In the genomic region with DNA sequence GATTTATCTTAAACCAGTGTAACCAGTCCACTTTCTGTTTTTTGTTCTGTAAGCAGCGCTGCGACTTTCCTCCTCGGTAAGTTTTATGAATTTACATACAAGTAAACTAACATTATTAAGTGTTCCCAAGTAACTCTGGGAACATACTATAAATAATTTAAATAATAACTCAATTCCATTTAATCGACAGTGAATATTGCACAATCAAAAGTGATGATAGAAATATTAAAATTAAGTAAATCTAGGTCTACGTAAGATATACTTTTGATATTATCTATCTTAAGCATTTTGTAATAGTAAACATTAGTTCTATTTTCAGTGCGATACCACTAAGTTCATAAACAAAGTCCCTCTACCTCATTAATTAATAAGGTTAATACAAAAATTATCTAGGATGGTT, we compare ENCODE assay signal across 15 cellular contexts. TPM values are rescaled to one million over a fixed set of nuclear protein-coding genes. Genes with fewer than 3 reads are reported as not detected.
DNase-seq lines count a peak whose midpoint lies in the region; ATAC-seq, FAIRE-seq and TF ChIP-seq lines count a peak whose summit lies in the region.
"Had no signal": no experiment of that assay in that cellular context is flagged by ENCODE, and none has a peak within 500 bp of the region (broad histone marks: within the 10 kb centered on the region; RNA-seq: fewer than 3 reads in every experiment).

No MANE protein-coding gene starts in this region.

- DNase-seq in astrocyte (ENCODE audit: low read depth) (no peak), mammary epithelial cell (no peak), mesenchymal stem cell (no peak), WERI-Rb-1 (no peak), omental fat pad (ENCODE audit: low spot score) (no peak)
- no peak for DNase-seq in activated naive CD4-positive, alpha-beta T cell treated with anti-CD3 and anti-CD28 coated beads, Interleukin-2, amount 50 U/mL, for 16 hours
- DNase-seq: CD8-positive, alpha-beta memory T cell; DMS 273 treated with DMSO at 0.1 percent for 48 hours; MM.1S; NCI-H1694 treated with DMSO at 0.1 percent for 48 hours; NCI-H69; PC-3 had no signal

- no peak overlapping the region for H3K4me3 ChIP-seq in astrocyte (ENCODE audit: insufficient read depth, low read depth, low read length)
- H3K4me3 ChIP-seq in mammary epithelial cell (replicated peaks in 1 of 3; ENCODE audit: insufficient read depth in 1 of 3, low read depth in 2 of 3, low read length in 3 of 3): peak overlapping the region; percentile 15 to 98 (median 95)
- H3K4me3 ChIP-seq in mesenchymal stem cell (ENCODE audit: insufficient read depth in 1 of 2, low read depth in 1 of 2, low read length in 2 of 2): peak overlapping the region in 1 of 2 experiments; percentile 72
- H3K4me3 ChIP-seq in subcutaneous abdominal adipose tissue (ENCODE audit: low read depth in 1 of 5, low read length in 5 of 5): no peak overlapping the region
- no peak overlapping the region for H3K4me3 ChIP-seq in WERI-Rb-1 (ENCODE audit: low read depth, low read length)
- H3K4me3 ChIP-seq: BLaER1 had no signal

- H3K79me2 ChIP-seq in astrocyte (ENCODE audit: insufficient read depth, low read length): peaks cover 98% of the 10 kb centered on the region
- peaks cover 96% of the 10 kb centered on the region for H3K79me2 ChIP-seq in mammary epithelial cell (ENCODE audit: insufficient read depth, low read length)

- intact Hi-C loops in mammary epithelial cell (cut with micrococcal nuclease): loop anchor here (2.0 kb wide), 1 partner anchor 107 kb away; no protein-coding TSS in a partner anchor

- ATAC-seq in omental fat pad (ENCODE audit: low FRiP score): no peak
- ATAC-seq: PC-3 had no signal

- H2BK15ac ChIP-seq in mesenchymal stem cell (ENCODE audit: low read depth, poor library complexity, severe bottlenecking): no peak overlapping the region

- dilution Hi-C loops in mammary epithelial cell (cut with HindIII; ENCODE audit: low sequenced_read_pairs): loop anchor here (5.0 to 25.0 kb wide), 2 partner anchors 34 to 94 kb away; no protein-coding TSS in a partner anchor

- CTCF ChIA-PET in mammary epithelial cell (lab: Charles Lee; ENCODE audit: low non-redundant PET): no interaction called here

- no peak overlapping the region for H3K14ac ChIP-seq in mesenchymal stem cell (ENCODE audit: low read length in 2 of 2)

- H3K4ac ChIP-seq in mesenchymal stem cell (ENCODE audit: low read depth in 1 of 2, low read length in 2 of 2): no peak overlapping the region

- H4K20me1 ChIP-seq in astrocyte (ENCODE audit: insufficient read depth, low read length): peaks cover 5% of the 10 kb centered on the region
- no peaks in the 10 kb centered on the region for H4K20me1 ChIP-seq in mammary epithelial cell (ENCODE audit: insufficient read depth, low read length)
- H4K20me1 ChIP-seq: BLaER1 had no signal

- WGBS in mammary epithelial cell (ENCODE audit: low coverage, missing lambda C conversion rate): 1% methylated on average over 6 of the region's 6 CpGs
- 100% methylated on average over 1 of the region's 6 CpGs for WGBS in mesenchymal stem cell

- H3K9me3 ChIP-seq in astrocyte (ENCODE audit: insufficient read depth, low read depth, low read length) (no peaks in the 10 kb centered on the region), mammary epithelial cell (replicated peaks; ENCODE audit: insufficient read depth, low read length) (no peaks in the 10 kb centered on the region), mesenchymal stem cell (ENCODE audit: control insufficient read depth, low read length) (no peaks in the 10 kb centered on the region), subcutaneous abdominal adipose tissue (ENCODE audit: control insufficient read depth in 5 of 5, low read length in 5 of 5) (no peaks in the 10 kb centered on the region), WERI-Rb-1 (ENCODE audit: severe bottlenecking) (no peaks in the 10 kb centered on the region)
- H3K9me3 ChIP-seq: BLaER1 had no signal

- no peak overlapping the region for H3K27ac Mint-ChIP-seq in astrocyte (ENCODE audit: unreplicated experiment)

- no peak overlapping the region for H4K8ac ChIP-seq in mesenchymal stem cell (ENCODE audit: low read length)

- H3K4me1 Mint-ChIP-seq in astrocyte (ENCODE audit: low read depth, unreplicated experiment): peaks cover 14% of the 10 kb centered on the region

- H3K18ac ChIP-seq in mesenchymal stem cell (ENCODE audit: low read depth in 1 of 2, low read length in 2 of 2): no peak overlapping the region

- in situ Hi-C loops in mammary epithelial cell (cut with MboI; ENCODE audit: low sequenced_read_pairs in 2 of 2): loop anchor here in 1 of 2 donors (10.0 kb wide), 1 partner anchor 101 kb away; no protein-coding TSS in a partner anchor

- no peak overlapping the region for H2BK12ac ChIP-seq in mesenchymal stem cell (ENCODE audit: low read length in 2 of 2)

- no peak overlapping the region for H3K23ac ChIP-seq in mesenchymal stem cell (ENCODE audit: low read length in 2 of 2)

- peaks cover 20% of the 10 kb centered on the region for H3K27me3 Mint-ChIP-seq in astrocyte (ENCODE audit: low read depth, unreplicated experiment)

- H2BK120ac ChIP-seq in mesenchymal stem cell (ENCODE audit: low read depth, low read length): no peak overlapping the region

- no peaks in the 10 kb centered on the region for H3K36me3 ChIP-seq in astrocyte (ENCODE audit: insufficient read depth, low read length)
- H3K36me3 ChIP-seq in mammary epithelial cell (ENCODE audit: insufficient read depth, low read length): no peaks in the 10 kb centered on the region
- H3K36me3 ChIP-seq in mesenchymal stem cell (ENCODE audit: control insufficient read depth in 1 of 2, insufficient read depth in 2 of 2, low read depth in 1 of 2, low read length in 2 of 2): peaks cover 8 to 36% of the 10 kb centered on the region in 2 experiments
- H3K36me3 ChIP-seq in subcutaneous abdominal adipose tissue (ENCODE audit: control insufficient read depth in 5 of 5, insufficient read depth in 5 of 5, low read length in 5 of 5): peaks cover 6 to 14% (median 8%) of the 10 kb centered on the region in 5 donors
- no peaks in the 10 kb centered on the region for H3K36me3 ChIP-seq in WERI-Rb-1
- H3K36me3 ChIP-seq: BLaER1 had no signal

- H3K9ac ChIP-seq in astrocyte (ENCODE audit: low read length): peak overlapping the region; percentile 64
- H3K9ac ChIP-seq in mammary epithelial cell (ENCODE audit: insufficient read depth, low read length): peak overlapping the region; percentile 88
- H3K9ac ChIP-seq in mesenchymal stem cell (ENCODE audit: low read length): peak overlapping the region; percentile 99
- no peak overlapping the region for H3K9ac ChIP-seq in subcutaneous abdominal adipose tissue (ENCODE audit: low read length in 5 of 5)
- H3K9ac ChIP-seq: BLaER1 had no signal

- H3K36me3 Mint-ChIP-seq in astrocyte (ENCODE audit: low read depth, unreplicated experiment): peaks cover 10% of the 10 kb centered on the region
- H3K36me3 Mint-ChIP-seq: CD8-positive, alpha-beta memory T cell had no signal

- H3K9me3 Mint-ChIP-seq in astrocyte (ENCODE audit: unreplicated experiment): no peaks in the 10 kb centered on the region

- H4K91ac ChIP-seq in mesenchymal stem cell (ENCODE audit: low read length): no peak overlapping the region

- TF ChIP-seq CTCF in astrocyte (IDR thresholded peaks at IDR 0.05; ENCODE audit: insufficient read depth, low read depth, low read length): no peak
- TF ChIP-seq CTCF in mammary epithelial cell (conservative IDR thresholded peaks at IDR 0.05 in 1 of 2, IDR thresholded peaks at IDR 0.05 in 1 of 2; ENCODE audit: extremely low read depth in 1 of 2, insufficient read depth in 1 of 2, low read depth in 1 of 2, low read length in 2 of 2): no peak
- no peak for TF ChIP-seq CTCF in WERI-Rb-1 (IDR thresholded peaks at IDR 0.05; ENCODE audit: low read depth, low read length)
- no peak for TF ChIP-seq CTCF in omental fat pad (IDR thresholded peaks at IDR 0.05)

- no peak overlapping the region for H2AFZ ChIP-seq in astrocyte (ENCODE audit: low read depth, low read length)
- no peak overlapping the region for H2AFZ ChIP-seq in mammary epithelial cell (ENCODE audit: low read depth, low read length)
- no peak overlapping the region for H2AFZ ChIP-seq in mesenchymal stem cell (ENCODE audit: low read depth, low read length)

- no peak overlapping the region for H3K4me3 Mint-ChIP-seq in astrocyte (ENCODE audit: unreplicated experiment)
- H3K4me3 Mint-ChIP-seq: CD8-positive, alpha-beta memory T cell had no signal

- FAIRE-seq in astrocyte (lab: Jason Lieb, UNC): no peak
- FAIRE-seq: H54 had no signal

- BruUV-seq in mammary epithelial cell (replicated peaks; lab: Mats Ljungman, UMichigan): no TSS peak

- H3K27me3 ChIP-seq in astrocyte (ENCODE audit: insufficient read depth, low read length) (no peaks in the 10 kb centered on the region), mammary epithelial cell (ENCODE audit: insufficient read depth, low read length) (no peaks in the 10 kb centered on the region), mesenchymal stem cell (ENCODE audit: control insufficient read depth in 1 of 2, insufficient read depth in 1 of 2, low read length in 2 of 2) (no peaks in the 10 kb centered on the region), subcutaneous abdominal adipose tissue (ENCODE audit: control insufficient read depth in 5 of 5, insufficient read depth in 4 of 5, low read length in 5 of 5) (no peaks in the 10 kb centered on the region), WERI-Rb-1 (ENCODE audit: insufficient read depth, low read depth, severe bottlenecking) (no peaks in the 10 kb centered on the region)
- H3K27me3 ChIP-seq: BLaER1 had no signal

- no peak overlapping the region for H2BK5ac ChIP-seq in mesenchymal stem cell (ENCODE audit: low read depth, low read length, poor library complexity, severe bottlenecking)

- H3K4me1 ChIP-seq in astrocyte (ENCODE audit: insufficient read depth, low read length) (peaks cover 60% of the 10 kb centered on the region), mammary epithelial cell (ENCODE audit: insufficient read depth, low read length) (peaks cover 65% of the 10 kb centered on the region), mesenchymal stem cell (ENCODE audit: control insufficient read depth, insufficient read depth, low read depth, low read length) (peaks cover 3% of the 10 kb centered on the region), subcutaneous abdominal adipose tissue (ENCODE audit: control insufficient read depth in 5 of 5, insufficient read depth in 5 of 5, low read length in 5 of 5) (peaks cover 0 to 69% (median 64%) of the 10 kb centered on the region in 5 donors)

- H3K27ac ChIP-seq in astrocyte (ENCODE audit: low read depth, low read length) (peak overlapping the region; percentile 10), mammary epithelial cell (ENCODE audit: insufficient read depth, low read depth, low read length) (peak overlapping the region; percentile 95), mesenchymal stem cell (ENCODE audit: low read length, poor library complexity, severe bottlenecking) (no peak overlapping the region), subcutaneous abdominal adipose tissue (ENCODE audit: low read depth, low read length) (peak overlapping the region; percentile 99), WERI-Rb-1 (no peak overlapping the region)
- H3K27ac ChIP-seq: BLaER1 had no signal

- peak overlapping the region; percentile 96 for H3K4me2 ChIP-seq in astrocyte (ENCODE audit: low read length)
- peak overlapping the region; percentile 96 for H3K4me2 ChIP-seq in mammary epithelial cell (ENCODE audit: insufficient read depth, low read depth, low read length)
- no peak overlapping the region for H3K4me2 ChIP-seq in mesenchymal stem cell (ENCODE audit: low read length, poor library complexity, severe bottlenecking)
- H3K4me2 ChIP-seq: BLaER1 had no signal

- peaks cover 23% of the 10 kb centered on the region for H3K79me1 ChIP-seq in mesenchymal stem cell (replicated peaks; ENCODE audit: low read length, poor library complexity, severe bottlenecking)

- no peak overlapping the region for H2AK5ac ChIP-seq in mesenchymal stem cell (ENCODE audit: low read length, severe bottlenecking)

RNA-seq across cellular contexts. Expression of a gene that starts 7.8 kb away (rescaled TPM):
- 8.8 and 9.4 TPM in 2 replicates for total RNA-seq in astrocyte
- total RNA-seq in mammary epithelial cell: 10 to 100 TPM; 64.3 to 96.9 TPM
- 37.4 TPM for polyA plus RNA-seq in mammary epithelial cell
- 360 TPM for polyA minus RNA-seq in mammary epithelial cell
- polyA plus RNA-seq in mesenchymal stem cell (2013, experiment 1 of 2): 1.2 TPM
- polyA plus RNA-seq in mesenchymal stem cell (2013, experiment 2 of 2): 0.78 TPM
- 100 to 1,000 TPM in 3 of 4 donors, 10 to 100 TPM in 1; 55.1 to 265 (median 106) TPM for total RNA-seq in omental fat pad
- total RNA-seq: CD8-positive, alpha-beta memory T cell had no signal
- polyA plus RNA-seq: CD8-positive, alpha-beta memory T cell had no signal

Comparison
In these comparisons a context has a peak if more than half of its experiments do, and no peak if none do; other contexts are left out.
1. H3K27ac ChIP-seq: peak in astrocyte (single experiment), mammary epithelial cell (single experiment) and subcutaneous abdominal adipose tissue (single experiment); none in mesenchymal stem cell (single experiment) and WERI-Rb-1 (single experiment).
2. H3K4me3 ChIP-seq: peak in mammary epithelial cell (3 of 3); none in astrocyte (single experiment), subcutaneous abdominal adipose tissue (0 of 5) and WERI-Rb-1 (single experiment).
3. H3K9ac ChIP-seq: peak in astrocyte (single experiment), mammary epithelial cell (single experiment) and mesenchymal stem cell (single experiment); none in subcutaneous abdominal adipose tissue (0 of 5).